ENCODE assay signal across 8 cellular contexts in the genomic region with DNA sequence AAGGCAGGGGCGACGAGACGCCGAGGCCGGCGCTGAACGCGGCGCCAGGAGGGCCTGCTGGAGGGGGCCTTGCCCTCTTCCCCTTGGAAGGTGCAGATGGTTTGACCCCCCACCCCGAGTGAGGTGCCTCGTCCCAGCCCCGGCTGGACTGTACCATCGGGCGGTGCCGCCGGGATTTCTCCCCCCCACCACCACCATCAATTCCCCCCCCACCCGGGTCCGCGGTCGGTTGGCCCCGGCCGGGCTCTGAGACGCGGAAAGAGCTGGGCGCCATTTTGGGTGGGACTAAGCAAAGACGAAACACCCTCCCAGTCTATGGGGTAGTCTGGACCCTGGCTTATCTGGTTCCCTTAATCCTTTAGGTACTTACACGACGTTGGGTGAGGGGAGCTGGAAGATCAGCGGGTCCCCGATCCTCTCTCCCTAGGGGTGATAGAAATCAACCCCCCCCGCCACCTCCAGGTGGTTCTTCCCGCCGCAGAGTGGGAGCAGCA. TPM values are rescaled to one million over a fixed set of nuclear protein-coding genes. Genes with fewer than 3 reads are reported as not detected.
DNase-seq lines count a peak whose midpoint lies in the region; ATAC-seq, FAIRE-seq and TF ChIP-seq lines count a peak whose summit lies in the region.

A gene with protein sequence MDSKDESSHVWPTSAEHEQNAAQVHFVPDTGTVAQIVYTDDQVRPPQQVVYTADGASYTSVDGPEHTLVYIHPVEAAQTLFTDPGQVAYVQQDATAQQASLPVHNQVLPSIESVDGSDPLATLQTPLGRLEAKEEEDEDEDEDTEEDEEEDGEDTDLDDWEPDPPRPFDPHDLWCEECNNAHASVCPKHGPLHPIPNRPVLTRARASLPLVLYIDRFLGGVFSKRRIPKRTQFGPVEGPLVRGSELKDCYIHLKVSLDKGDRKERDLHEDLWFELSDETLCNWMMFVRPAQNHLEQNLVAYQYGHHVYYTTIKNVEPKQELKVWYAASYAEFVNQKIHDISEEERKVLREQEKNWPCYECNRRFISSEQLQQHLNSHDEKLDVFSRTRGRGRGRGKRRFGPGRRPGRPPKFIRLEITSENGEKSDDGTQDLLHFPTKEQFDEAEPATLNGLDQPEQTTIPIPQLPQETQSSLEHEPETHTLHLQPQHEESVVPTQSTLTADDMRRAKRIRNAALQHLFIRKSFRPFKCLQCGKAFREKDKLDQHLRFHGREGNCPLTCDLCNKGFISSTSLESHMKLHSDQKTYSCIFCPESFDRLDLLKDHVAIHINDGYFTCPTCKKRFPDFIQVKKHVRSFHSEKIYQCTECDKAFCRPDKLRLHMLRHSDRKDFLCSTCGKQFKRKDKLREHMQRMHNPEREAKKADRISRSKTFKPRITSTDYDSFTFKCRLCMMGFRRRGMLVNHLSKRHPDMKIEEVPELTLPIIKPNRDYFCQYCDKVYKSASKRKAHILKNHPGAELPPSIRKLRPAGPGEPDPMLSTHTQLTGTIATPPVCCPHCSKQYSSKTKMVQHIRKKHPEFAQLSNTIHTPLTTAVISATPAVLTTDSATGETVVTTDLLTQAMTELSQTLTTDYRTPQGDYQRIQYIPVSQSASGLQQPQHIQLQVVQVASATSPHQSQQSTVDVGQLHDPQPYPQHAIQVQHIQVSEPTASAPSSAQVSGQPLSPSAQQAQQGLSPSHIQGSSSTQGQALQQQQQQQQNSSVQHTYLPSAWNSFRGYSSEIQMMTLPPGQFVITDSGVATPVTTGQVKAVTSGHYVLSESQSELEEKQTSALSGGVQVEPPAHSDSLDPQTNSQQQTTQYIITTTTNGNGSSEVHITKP (minus strand): TSS at position 484 of the 494 bp plus-strand sequence. CDS start 41,871 bp downstream, outside the sequence.

- intact Hi-C loops in naive thymus-derived CD4-positive, alpha-beta T cell (cut with micrococcal nuclease) = loop anchor here (1.0 to 10.0 kb wide), 14 partner anchors 10 to 1475 kb away; a partner anchor contains a TSS

- H3K4me3 Mint-ChIP-seq in naive thymus-derived CD4-positive, alpha-beta T cell = peak within 1 kb of the TSS; percentile 89 to 100 (median 99)

- H3K27me3 ChIP-seq in fibroblast of lung (ENCODE audit: control insufficient read depth, insufficient read depth, low read length) = no peaks in the 10 kb centered on the region
- H3K27me3 ChIP-seq in naive thymus-derived CD4-positive, alpha-beta T cell (ENCODE audit: control insufficient read depth in 2 of 2, insufficient read depth in 2 of 2, low read length in 2 of 2) = no peaks in the 10 kb centered on the region

- H4K20me1 ChIP-seq in fibroblast of lung (ENCODE audit: control insufficient read depth, extremely low read depth, insufficient read depth, low read length) = no peaks in the 10 kb centered on the region

- H3K9ac ChIP-seq in fibroblast of lung (ENCODE audit: insufficient read depth, low read length) = peak within 1 kb of the TSS; percentile 97

- H3K36me3 ChIP-seq in fibroblast of lung (ENCODE audit: control insufficient read depth, insufficient read depth, low read length) = no peaks in the 10 kb centered on the region
- H3K36me3 ChIP-seq in naive thymus-derived CD4-positive, alpha-beta T cell (ENCODE audit: control insufficient read depth in 2 of 3, insufficient read depth in 3 of 3, low read length in 3 of 3) = peaks cover 0 to 3% (median 0%) of the 10 kb centered on the region in 3 experiments

- DNase-seq in DMS 273 (lab: John Stamatoyannopoulos, UW; ENCODE audit: unreplicated experiment) (peak; percentile 93), HuH-7 (ENCODE audit: low spot score) (peak; percentile 91), RCC 7860 (ENCODE audit: low spot score) (peak; percentile 67), activated T-helper 1 cell treated with Interleukin-2 at 50 U/mL for 16 hours (ENCODE audit: low read depth) (peak; percentile 88), fibroblast of lung (ENCODE audit: low read depth in 2 of 2) (peak; percentile 91 to 94)
- DNase-seq in naive thymus-derived CD4-positive, alpha-beta T cell = peak in 8 of 9 donors; percentile 82 to 94 (median 90)
- peak; percentile 84 to 99 (median 96) for DNase-seq in stimulated activated naive CD4-positive, alpha-beta T cell (lab: John Stamatoyannopoulos, UW)

- peaks cover 23% of the 10 kb centered on the region for H3K79me2 ChIP-seq in fibroblast of lung (ENCODE audit: control insufficient read depth, insufficient read depth, low read length)

- H3K4me1 Mint-ChIP-seq in naive thymus-derived CD4-positive, alpha-beta T cell = peaks cover 21 to 50% (median 48%) of the 10 kb centered on the region in 7 donors

- peaks cover 0 to 10% (median 3%) of the 10 kb centered on the region in 5 donors for H3K36me3 Mint-ChIP-seq in naive thymus-derived CD4-positive, alpha-beta T cell

- H3K4me1 ChIP-seq in fibroblast of lung (ENCODE audit: control insufficient read depth, extremely low read depth, insufficient read depth, low read length) = peaks cover 4% of the 10 kb centered on the region
- H3K4me1 ChIP-seq in naive thymus-derived CD4-positive, alpha-beta T cell (ENCODE audit: control insufficient read depth in 2 of 2, insufficient read depth in 2 of 2, low read length in 2 of 2) = peaks cover 16 to 22% of the 10 kb centered on the region in 2 donors

- H3K27me3 Mint-ChIP-seq in naive thymus-derived CD4-positive, alpha-beta T cell = peaks cover 0 to 4% (median 0%) of the 10 kb centered on the region in 5 donors

- FAIRE-seq in RCC 7860 (lab: Jason Lieb, UNC) = no peak

- CTCF ChIA-PET in naive thymus-derived CD4-positive, alpha-beta T cell (lab: Charles Lee) = interaction anchor here (1.2 to 1.6 kb wide), 3 partner anchors 10 to 130 kb away, joined by 3 to 5 read pairs (median 5); no protein-coding TSS in a partner anchor

- H3K27ac ChIP-seq in fibroblast of lung (ENCODE audit: insufficient read depth, low read length) = peak within 1 kb of the TSS; percentile 100
- peak within 1 kb of the TSS; percentile 98 for H3K27ac ChIP-seq in naive thymus-derived CD4-positive, alpha-beta T cell (ENCODE audit: low read depth, low read length)

- POLR2A ChIA-PET in naive thymus-derived CD4-positive, alpha-beta T cell (lab: Charles Lee) = interaction anchor here (0.7 to 4.9 kb wide), 20 partner anchors 10 to 1472 kb away, joined by 3 to 55 read pairs (median 6); a partner anchor contains a TSS

- TF ChIP-seq CTCF in fibroblast of lung (conservative IDR thresholded peaks at IDR 0.05 in 1 of 2, IDR thresholded peaks at IDR 0.05 in 1 of 2; ENCODE audit: low read depth in 1 of 2, low read length in 2 of 2) = no peak

- peak within 1 kb of the TSS; percentile 71 to 87 (median 78) for H3K4me3 ChIP-seq in fibroblast of lung (replicated peaks in 1 of 4; ENCODE audit: control extremely low read depth in 1 of 4, insufficient read depth in 1 of 4, low read depth in 3 of 4, low read length in 4 of 4)
- peak within 1 kb of the TSS; percentile 76 for H3K4me3 ChIP-seq in naive thymus-derived CD4-positive, alpha-beta T cell (ENCODE audit: low read length)

- peak within 1 kb of the TSS; percentile 99 to 100 (median 100) for H3K27ac Mint-ChIP-seq in naive thymus-derived CD4-positive, alpha-beta T cell

- H3K9me3 Mint-ChIP-seq in naive thymus-derived CD4-positive, alpha-beta T cell = peaks cover 0 to 3% (median 0%) of the 10 kb centered on the region in 11 donors

- H3K4me2 ChIP-seq in fibroblast of lung (ENCODE audit: extremely low read depth, insufficient read depth, low read length) = peak within 1 kb of the TSS; percentile 90

- H3K9me3 ChIP-seq in fibroblast of lung (ENCODE audit: control insufficient read depth, insufficient read depth, low read depth, low read length) = no peaks in the 10 kb centered on the region
- no peaks in the 10 kb centered on the region for H3K9me3 ChIP-seq in naive thymus-derived CD4-positive, alpha-beta T cell (ENCODE audit: control insufficient read depth in 2 of 3, low read length in 3 of 3)

- H2AFZ ChIP-seq in fibroblast of lung (ENCODE audit: low read length) = peak within 1 kb of the TSS; percentile 95

- ATAC-seq in GM21515 (IDR thresholded peaks at IDR 0.05; ENCODE audit: unreplicated experiment) = peak; percentile 47
- ATAC-seq in naive thymus-derived CD4-positive, alpha-beta T cell = peak; percentile 80

RNA-seq across cellular contexts. Expression of the gene that starts here (rescaled TPM):
- 2.5 and 3.3 TPM in 2 replicates for total RNA-seq in fibroblast of lung
- 2.9 and 3.7 TPM in 2 replicates for polyA plus RNA-seq in fibroblast of lung
- polyA plus RNA-seq in fibroblast of lung (2012) = 2.3 and 2.5 TPM in 2 replicates
- polyA minus RNA-seq in fibroblast of lung (ENCODE audit: low replicate concordance) = 41.0 and 61.6 TPM in 2 replicates
- total RNA-seq in naive thymus-derived CD4-positive, alpha-beta T cell = 10 to 100 TPM; 12.4 to 16.3 (median 13.8) TPM
- 1 to 10 TPM; 2.5 to 3.3 TPM for polyA plus RNA-seq in naive thymus-derived CD4-positive, alpha-beta T cell

Comparison
In these comparisons a context has a peak if more than half of its experiments do, and no peak if none do; other contexts are left out.
1. Peak in every context shown above with its lines: DNase-seq, ATAC-seq, H3K4me3 ChIP-seq and H3K27ac ChIP-seq.